Comparison of ENCODE assay signal across 19 cellular contexts in the genomic region with DNA sequence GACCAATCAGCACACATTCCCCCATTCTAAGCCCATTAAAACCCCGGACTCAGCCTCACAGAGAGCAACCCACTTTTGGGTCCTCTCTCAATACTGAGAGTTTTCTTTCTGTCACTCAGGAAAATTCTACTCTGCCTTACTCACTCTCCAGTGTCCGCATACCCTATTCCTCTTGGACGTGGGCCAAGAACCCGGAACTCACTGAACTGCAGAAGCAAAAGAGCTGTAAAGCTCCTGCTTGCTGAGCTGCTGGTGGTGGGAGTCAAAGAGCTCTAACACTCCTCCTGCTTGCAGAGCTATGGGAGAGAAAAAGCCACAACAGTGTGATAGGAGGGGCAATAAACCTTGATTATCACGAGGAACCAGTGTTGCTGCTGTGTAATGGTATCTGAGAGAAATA.
"Had no signal": no experiment of that assay in that cellular context is flagged by ENCODE, and none has a peak within 500 bp of the region (broad histone marks: within the 10 kb centered on the region; RNA-seq: fewer than 3 reads in every experiment).

No MANE protein-coding gene starts in this region.

- H3K36me3 Mint-ChIP-seq: neural progenitor cell had no signal

- H3K4me1 ChIP-seq: lower lobe of right lung, upper lobe of left lung had no signal

- H3K27ac ChIP-seq: lower lobe of right lung, neural progenitor cell, upper lobe of left lung had no signal

- H3K4me3 Mint-ChIP-seq: activated CD8-positive, alpha-beta T cell treated with anti-CD3 and anti-CD28 coated beads, Interleukin-2, amount 10 ng/mL, durations not matched to agents 7 days and 5 days; activated T-helper 1 cell treated with anti-CD3 and anti-CD28 coated beads, Interleukin-12 subunit alpha, Interleukin-12 subunit beta, Interleukin-2, Interleukin-4 antibody, amounts not matched to agents 30 ng/mL and 10 ng/mL and 1 ng/mL, durations not matched to agents 14 hours and 24 hours and 36 hours; naive thymus-derived CD4-positive, alpha-beta T cell; neural progenitor cell had no signal

- H3K36me3 ChIP-seq: lower lobe of right lung, neural progenitor cell, upper lobe of left lung had no signal

- H3K9me3 ChIP-seq: lower lobe of right lung had no signal

- H3K4me2 ChIP-seq: neural progenitor cell had no signal

- H3K27me3 Mint-ChIP-seq: naive thymus-derived CD4-positive, alpha-beta T cell; progenitor cell of endocrine pancreas had no signal

- H2AFZ ChIP-seq: neural progenitor cell had no signal

- H3K27ac Mint-ChIP-seq: activated CD8-positive, alpha-beta T cell treated with anti-CD3 and anti-CD28 coated beads, Interleukin-2, amount 10 ng/mL, durations not matched to agents 7 days and 5 days; activated T-helper 1 cell treated with anti-CD3 and anti-CD28 coated beads, Interleukin-12 subunit alpha, Interleukin-12 subunit beta, Interleukin-2, Interleukin-4 antibody, amounts not matched to agents 30 ng/mL and 10 ng/mL and 1 ng/mL, durations not matched to agents 14 hours and 24 hours and 36 hours; naive thymus-derived CD4-positive, alpha-beta T cell; neural progenitor cell; progenitor cell of endocrine pancreas had no signal

- H3K27me3 ChIP-seq: neural progenitor cell, upper lobe of left lung had no signal

- H3K4me1 Mint-ChIP-seq: naive thymus-derived CD4-positive, alpha-beta T cell had no signal

- H3K4me3 ChIP-seq: lower lobe of right lung, neural progenitor cell, upper lobe of left lung had no signal

- H3K9me3 Mint-ChIP-seq: neural progenitor cell had no signal

- ATAC-seq: activated CD8-positive, alpha-beta T cell treated with anti-CD3 and anti-CD28 coated beads, Interleukin-2, amount 10 ng/mL, durations not matched to agents 7 days and 5 days; esophagus mucosa; left lobe of liver; lower lobe of right lung; naive thymus-derived CD4-positive, alpha-beta T cell had no signal

- H3K9ac ChIP-seq: neural progenitor cell had no signal

- DNase-seq: activated CD4-positive, alpha-beta T cell treated with anti-CD3 and anti-CD28 coated beads for 48 hours; activated CD8-positive, alpha-beta T cell treated with anti-CD3 and anti-CD28 coated beads, Interleukin-2, amount 10 ng/mL, durations not matched to agents 7 days and 5 days; activated gamma-delta T cell; activated naive CD4-positive, alpha-beta T cell treated with anti-CD3 and anti-CD28 coated beads, Interleukin-2, amount 50 U/mL, for 16 hours; anterior cingulate cortex; central memory CD4-positive, alpha-beta T cell; dermis blood vessel endothelial cell; effector memory CD4-positive, alpha-beta T cell; hypothalamus; lower lobe of right lung; naive thymus-derived CD4-positive, alpha-beta T cell; stimulated activated CD4-positive, alpha-beta T cell treated with anti-CD3 and anti-CD28 coated beads, Interleukin-4, amount 100 ng/mL, for 24 hours; stimulated activated naive CD4-positive, alpha-beta T cell treated with Interleukin-2 at 50 U/mL for 16 hours; upper lobe of left lung had no signal
